1 cellular context compared by ENCODE assay signal in the genomic region with DNA sequence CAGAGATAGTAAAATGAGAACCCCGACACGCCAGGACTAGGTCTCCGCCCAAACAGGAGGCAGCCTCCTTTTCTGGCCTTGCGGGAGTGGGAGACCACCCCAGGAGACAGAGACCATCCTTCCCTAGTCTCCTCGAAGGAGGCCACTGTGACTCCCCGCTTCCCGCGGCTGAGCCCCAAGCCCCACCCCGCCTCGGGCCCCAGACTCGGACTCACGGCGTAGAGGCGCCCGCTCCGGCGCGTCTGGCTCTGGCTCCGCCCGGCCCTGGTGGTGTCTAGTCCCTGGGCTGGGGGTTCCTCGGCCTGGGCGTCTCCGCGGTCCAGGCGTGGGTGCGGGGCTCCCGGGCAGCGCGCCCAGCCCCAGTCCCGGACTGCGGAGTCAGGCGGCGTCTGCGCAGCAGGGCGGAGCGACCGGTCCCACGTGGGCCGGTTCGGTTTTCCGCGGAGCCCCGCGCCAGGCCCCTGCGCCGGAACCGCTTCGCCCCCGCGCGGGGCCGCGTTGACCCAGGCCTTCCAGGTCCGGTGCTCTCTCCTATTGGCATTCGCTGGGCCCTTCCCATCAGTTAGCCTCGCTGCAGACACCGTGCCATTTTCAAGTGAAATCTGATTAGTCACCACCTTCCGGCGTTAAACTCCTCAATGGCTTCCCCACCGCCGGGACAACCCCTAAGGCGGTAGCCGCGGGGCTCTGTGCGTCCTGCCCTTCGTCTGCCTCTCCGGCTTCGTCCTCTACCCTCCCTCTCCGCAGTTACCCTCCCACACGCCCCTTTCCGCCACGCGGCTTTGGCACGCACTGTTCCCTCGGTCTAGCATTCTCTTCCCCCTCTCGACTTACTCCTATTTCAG.
TF ChIP-seq lines count a peak whose summit lies in the region.

Gene C1orf216 (minus strand): TSS at position 393 of the 845 bp plus-strand sequence. CDS start 2,563 bp downstream, outside the sequence.

TF ChIP-seq in K562, 482 proteins besides CTCF, POLR2A, EP300 and RAD21 (continued from another document and continues in another):
- TF ChIP-seq, protein P1, sequence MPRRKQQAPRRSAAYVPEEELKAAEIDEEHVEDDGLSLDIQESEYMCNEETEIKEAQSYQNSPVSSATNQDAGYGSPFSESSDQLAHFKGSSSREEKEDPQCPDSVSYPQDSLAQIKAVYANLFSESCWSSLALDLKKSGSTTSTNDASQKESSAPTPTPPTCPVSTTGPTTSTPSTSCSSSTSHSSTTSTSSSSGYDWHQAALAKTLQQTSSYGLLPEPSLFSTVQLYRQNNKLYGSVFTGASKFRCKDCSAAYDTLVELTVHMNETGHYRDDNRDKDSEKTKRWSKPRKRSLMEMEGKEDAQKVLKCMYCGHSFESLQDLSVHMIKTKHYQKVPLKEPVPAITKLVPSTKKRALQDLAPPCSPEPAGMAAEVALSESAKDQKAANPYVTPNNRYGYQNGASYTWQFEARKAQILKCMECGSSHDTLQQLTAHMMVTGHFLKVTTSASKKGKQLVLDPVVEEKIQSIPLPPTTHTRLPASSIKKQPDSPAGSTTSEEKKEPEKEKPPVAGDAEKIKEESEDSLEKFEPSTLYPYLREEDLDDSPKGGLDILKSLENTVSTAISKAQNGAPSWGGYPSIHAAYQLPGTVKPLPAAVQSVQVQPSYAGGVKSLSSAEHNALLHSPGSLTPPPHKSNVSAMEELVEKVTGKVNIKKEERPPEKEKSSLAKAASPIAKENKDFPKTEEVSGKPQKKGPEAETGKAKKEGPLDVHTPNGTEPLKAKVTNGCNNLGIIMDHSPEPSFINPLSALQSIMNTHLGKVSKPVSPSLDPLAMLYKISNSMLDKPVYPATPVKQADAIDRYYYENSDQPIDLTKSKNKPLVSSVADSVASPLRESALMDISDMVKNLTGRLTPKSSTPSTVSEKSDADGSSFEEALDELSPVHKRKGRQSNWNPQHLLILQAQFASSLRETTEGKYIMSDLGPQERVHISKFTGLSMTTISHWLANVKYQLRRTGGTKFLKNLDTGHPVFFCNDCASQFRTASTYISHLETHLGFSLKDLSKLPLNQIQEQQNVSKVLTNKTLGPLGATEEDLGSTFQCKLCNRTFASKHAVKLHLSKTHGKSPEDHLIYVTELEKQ (CRISPR knock-in tag; IDR thresholded peaks at IDR 0.05), result no peak
- TF ChIP-seq SRSF9 (IDR thresholded peaks at IDR 0.05; ENCODE audit: borderline replicate concordance, low read depth, low read length) (no peak), MCM2 (IDR thresholded peaks at IDR 0.05; ENCODE audit: low read depth) (no peak), ZNF778 (CRISPR knock-in tag; IDR thresholded peaks at IDR 0.05) (no peak), HNRNPLL (IDR thresholded peaks at IDR 0.05; ENCODE audit: low read depth, low read length, poor library complexity, severe bottlenecking) (peak; percentile 75), ZNF263 (CRISPR knock-in tag; IDR thresholded peaks at IDR 0.05; ENCODE audit: borderline replicate concordance) (no peak), ZNF76 (CRISPR knock-in tag; IDR thresholded peaks at IDR 0.05; ENCODE audit: borderline replicate concordance) (0 out of 2 replicates have a peak, but pooled peaks have one; percentile 61), STAT6 (CRISPR knock-in tag; IDR thresholded peaks at IDR 0.05) (no peak), DLX4 (CRISPR knock-in tag; IDR thresholded peaks at IDR 0.05) (no peak), GTF2E2 (tag; IDR thresholded peaks at IDR 0.05) (peak; percentile 64; the same call in 1 of the 2 replicates), BMI1 (IDR thresholded peaks at IDR 0.05; ENCODE audit: low read length) (no peak), RBM34 (IDR thresholded peaks at IDR 0.05; ENCODE audit: borderline replicate concordance, insufficient read depth, low read length) (no peak)
- TF ChIP-seq, protein P2, sequence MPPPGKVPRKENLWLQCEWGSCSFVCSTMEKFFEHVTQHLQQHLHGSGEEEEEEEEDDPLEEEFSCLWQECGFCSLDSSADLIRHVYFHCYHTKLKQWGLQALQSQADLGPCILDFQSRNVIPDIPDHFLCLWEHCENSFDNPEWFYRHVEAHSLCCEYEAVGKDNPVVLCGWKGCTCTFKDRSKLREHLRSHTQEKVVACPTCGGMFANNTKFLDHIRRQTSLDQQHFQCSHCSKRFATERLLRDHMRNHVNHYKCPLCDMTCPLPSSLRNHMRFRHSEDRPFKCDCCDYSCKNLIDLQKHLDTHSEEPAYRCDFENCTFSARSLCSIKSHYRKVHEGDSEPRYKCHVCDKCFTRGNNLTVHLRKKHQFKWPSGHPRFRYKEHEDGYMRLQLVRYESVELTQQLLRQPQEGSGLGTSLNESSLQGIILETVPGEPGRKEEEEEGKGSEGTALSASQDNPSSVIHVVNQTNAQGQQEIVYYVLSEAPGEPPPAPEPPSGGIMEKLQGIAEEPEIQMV (tag; conservative IDR thresholded peaks at IDR 0.05; ENCODE audit: low read depth), result no peak
- TF ChIP-seq, protein P3, sequence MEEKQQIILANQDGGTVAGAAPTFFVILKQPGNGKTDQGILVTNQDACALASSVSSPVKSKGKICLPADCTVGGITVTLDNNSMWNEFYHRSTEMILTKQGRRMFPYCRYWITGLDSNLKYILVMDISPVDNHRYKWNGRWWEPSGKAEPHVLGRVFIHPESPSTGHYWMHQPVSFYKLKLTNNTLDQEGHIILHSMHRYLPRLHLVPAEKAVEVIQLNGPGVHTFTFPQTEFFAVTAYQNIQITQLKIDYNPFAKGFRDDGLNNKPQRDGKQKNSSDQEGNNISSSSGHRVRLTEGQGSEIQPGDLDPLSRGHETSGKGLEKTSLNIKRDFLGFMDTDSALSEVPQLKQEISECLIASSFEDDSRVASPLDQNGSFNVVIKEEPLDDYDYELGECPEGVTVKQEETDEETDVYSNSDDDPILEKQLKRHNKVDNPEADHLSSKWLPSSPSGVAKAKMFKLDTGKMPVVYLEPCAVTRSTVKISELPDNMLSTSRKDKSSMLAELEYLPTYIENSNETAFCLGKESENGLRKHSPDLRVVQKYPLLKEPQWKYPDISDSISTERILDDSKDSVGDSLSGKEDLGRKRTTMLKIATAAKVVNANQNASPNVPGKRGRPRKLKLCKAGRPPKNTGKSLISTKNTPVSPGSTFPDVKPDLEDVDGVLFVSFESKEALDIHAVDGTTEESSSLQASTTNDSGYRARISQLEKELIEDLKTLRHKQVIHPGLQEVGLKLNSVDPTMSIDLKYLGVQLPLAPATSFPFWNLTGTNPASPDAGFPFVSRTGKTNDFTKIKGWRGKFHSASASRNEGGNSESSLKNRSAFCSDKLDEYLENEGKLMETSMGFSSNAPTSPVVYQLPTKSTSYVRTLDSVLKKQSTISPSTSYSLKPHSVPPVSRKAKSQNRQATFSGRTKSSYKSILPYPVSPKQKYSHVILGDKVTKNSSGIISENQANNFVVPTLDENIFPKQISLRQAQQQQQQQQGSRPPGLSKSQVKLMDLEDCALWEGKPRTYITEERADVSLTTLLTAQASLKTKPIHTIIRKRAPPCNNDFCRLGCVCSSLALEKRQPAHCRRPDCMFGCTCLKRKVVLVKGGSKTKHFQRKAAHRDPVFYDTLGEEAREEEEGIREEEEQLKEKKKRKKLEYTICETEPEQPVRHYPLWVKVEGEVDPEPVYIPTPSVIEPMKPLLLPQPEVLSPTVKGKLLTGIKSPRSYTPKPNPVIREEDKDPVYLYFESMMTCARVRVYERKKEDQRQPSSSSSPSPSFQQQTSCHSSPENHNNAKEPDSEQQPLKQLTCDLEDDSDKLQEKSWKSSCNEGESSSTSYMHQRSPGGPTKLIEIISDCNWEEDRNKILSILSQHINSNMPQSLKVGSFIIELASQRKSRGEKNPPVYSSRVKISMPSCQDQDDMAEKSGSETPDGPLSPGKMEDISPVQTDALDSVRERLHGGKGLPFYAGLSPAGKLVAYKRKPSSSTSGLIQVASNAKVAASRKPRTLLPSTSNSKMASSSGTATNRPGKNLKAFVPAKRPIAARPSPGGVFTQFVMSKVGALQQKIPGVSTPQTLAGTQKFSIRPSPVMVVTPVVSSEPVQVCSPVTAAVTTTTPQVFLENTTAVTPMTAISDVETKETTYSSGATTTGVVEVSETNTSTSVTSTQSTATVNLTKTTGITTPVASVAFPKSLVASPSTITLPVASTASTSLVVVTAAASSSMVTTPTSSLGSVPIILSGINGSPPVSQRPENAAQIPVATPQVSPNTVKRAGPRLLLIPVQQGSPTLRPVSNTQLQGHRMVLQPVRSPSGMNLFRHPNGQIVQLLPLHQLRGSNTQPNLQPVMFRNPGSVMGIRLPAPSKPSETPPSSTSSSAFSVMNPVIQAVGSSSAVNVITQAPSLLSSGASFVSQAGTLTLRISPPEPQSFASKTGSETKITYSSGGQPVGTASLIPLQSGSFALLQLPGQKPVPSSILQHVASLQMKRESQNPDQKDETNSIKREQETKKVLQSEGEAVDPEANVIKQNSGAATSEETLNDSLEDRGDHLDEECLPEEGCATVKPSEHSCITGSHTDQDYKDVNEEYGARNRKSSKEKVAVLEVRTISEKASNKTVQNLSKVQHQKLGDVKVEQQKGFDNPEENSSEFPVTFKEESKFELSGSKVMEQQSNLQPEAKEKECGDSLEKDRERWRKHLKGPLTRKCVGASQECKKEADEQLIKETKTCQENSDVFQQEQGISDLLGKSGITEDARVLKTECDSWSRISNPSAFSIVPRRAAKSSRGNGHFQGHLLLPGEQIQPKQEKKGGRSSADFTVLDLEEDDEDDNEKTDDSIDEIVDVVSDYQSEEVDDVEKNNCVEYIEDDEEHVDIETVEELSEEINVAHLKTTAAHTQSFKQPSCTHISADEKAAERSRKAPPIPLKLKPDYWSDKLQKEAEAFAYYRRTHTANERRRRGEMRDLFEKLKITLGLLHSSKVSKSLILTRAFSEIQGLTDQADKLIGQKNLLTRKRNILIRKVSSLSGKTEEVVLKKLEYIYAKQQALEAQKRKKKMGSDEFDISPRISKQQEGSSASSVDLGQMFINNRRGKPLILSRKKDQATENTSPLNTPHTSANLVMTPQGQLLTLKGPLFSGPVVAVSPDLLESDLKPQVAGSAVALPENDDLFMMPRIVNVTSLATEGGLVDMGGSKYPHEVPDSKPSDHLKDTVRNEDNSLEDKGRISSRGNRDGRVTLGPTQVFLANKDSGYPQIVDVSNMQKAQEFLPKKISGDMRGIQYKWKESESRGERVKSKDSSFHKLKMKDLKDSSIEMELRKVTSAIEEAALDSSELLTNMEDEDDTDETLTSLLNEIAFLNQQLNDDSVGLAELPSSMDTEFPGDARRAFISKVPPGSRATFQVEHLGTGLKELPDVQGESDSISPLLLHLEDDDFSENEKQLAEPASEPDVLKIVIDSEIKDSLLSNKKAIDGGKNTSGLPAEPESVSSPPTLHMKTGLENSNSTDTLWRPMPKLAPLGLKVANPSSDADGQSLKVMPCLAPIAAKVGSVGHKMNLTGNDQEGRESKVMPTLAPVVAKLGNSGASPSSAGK (IDR thresholded peaks at IDR 0.05), result peak; percentile 98
